ENCODE assay signal across 8 cellular contexts in the genomic region with DNA sequence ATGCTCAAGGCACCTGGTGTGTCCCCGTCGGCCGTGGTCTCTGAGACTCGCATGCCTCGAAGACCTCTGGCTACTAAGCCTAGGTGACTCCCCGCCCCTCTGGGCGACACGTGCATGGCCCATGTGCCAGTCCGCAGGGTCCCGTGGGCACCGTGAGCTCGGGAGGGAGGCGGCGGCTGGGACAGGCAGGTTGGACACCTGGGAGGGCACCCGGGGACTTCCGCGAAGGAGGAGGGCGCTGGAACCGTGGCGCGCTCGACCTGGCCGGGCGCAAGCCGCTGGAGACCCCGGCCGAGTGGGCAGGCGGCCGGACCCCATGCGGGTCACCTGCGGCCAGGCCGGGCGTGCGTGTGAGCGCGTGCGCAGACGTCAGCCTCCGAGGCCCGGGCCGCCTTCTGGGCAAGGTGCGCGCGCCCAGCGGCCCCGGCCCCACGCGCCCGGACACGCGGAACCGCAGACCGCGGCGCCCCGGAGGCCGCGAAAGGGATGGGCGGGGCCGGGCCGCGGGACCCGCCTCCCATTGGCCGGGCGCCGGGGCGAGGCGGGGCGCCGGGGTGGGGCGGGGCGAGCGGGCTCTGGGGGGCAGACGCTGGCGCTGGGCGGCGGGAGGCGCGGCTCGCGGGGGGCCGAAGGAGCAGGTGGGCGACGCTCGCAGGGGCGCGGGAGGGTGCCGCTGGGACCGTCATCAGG. TPM values are rescaled to one million over a fixed set of nuclear protein-coding genes. Genes with fewer than 3 reads are reported as not detected.
DNase-seq lines count a peak whose midpoint lies in the region; ATAC-seq and TF ChIP-seq lines count a peak whose summit lies in the region.

No MANE protein-coding gene starts in this region.

- H3K36me3 Mint-ChIP-seq in GM23338 (ENCODE audit: low read depth) (no peaks in the 10 kb centered on the region), progenitor cell of endocrine pancreas (ENCODE audit: insufficient read depth) (no peaks in the 10 kb centered on the region)
- no peaks in the 10 kb centered on the region for H3K36me3 Mint-ChIP-seq in activated naive CD8-positive, alpha-beta T cell treated with anti-CD3 and anti-CD28 coated beads, Interleukin-2, amount 10 ng/mL, durations not matched to agents 7 days and 5 days

- peaks cover 37% of the 10 kb centered on the region for H3K4me1 Mint-ChIP-seq in GM23338
- H3K4me1 Mint-ChIP-seq in activated naive CD8-positive, alpha-beta T cell treated with anti-CD3 and anti-CD28 coated beads, Interleukin-2, amount 10 ng/mL, durations not matched to agents 7 days and 5 days, result peaks cover 7% of the 10 kb centered on the region
- peaks cover 2% of the 10 kb centered on the region for H3K4me1 Mint-ChIP-seq in progenitor cell of endocrine pancreas (ENCODE audit: low read depth)

- H2AFZ ChIP-seq in GM23338, result peak overlapping the region; percentile 94

- in situ Hi-C loops in SK-MEL-5 (cut with HindIII; ENCODE audit: low pct_unique_long_range_greater_than_20kb, low sequenced_read_pairs), result no loop called here

- H3K27ac ChIP-seq in BLaER1 (peak overlapping the region; percentile 85), GM23338 (ENCODE audit: low read depth) (no peak overlapping the region), left ventricle myocardium inferior (replicated peaks) (peak overlapping the region; percentile 76), upper lobe of left lung (peak overlapping the region in 2 of 4 donors; percentile 39 to 45)

- no peaks in the 10 kb centered on the region for H3K9me2 ChIP-seq in GM23338 (ENCODE audit: insufficient read depth)

- H3K36me3 ChIP-seq in BLaER1 (no peaks in the 10 kb centered on the region), GM23338 (ENCODE audit: insufficient read depth) (no peaks in the 10 kb centered on the region), left ventricle myocardium inferior (no peaks in the 10 kb centered on the region), upper lobe of left lung (no peaks in the 10 kb centered on the region)

- peaks cover 38% of the 10 kb centered on the region for H3K27me3 Mint-ChIP-seq in GM23338 (ENCODE audit: insufficient read depth, low read depth, poor library complexity)
- peaks cover 32% of the 10 kb centered on the region for H3K27me3 Mint-ChIP-seq in activated naive CD8-positive, alpha-beta T cell treated with anti-CD3 and anti-CD28 coated beads, Interleukin-2, amount 10 ng/mL, durations not matched to agents 7 days and 5 days
- H3K27me3 Mint-ChIP-seq in progenitor cell of endocrine pancreas, result peaks cover 61% of the 10 kb centered on the region

- H3K79me2 ChIP-seq in GM23338 (replicated peaks; ENCODE audit: insufficient read depth), result no peaks in the 10 kb centered on the region

- intact Hi-C loops in left ventricle myocardium inferior (cut with micrococcal nuclease), result no loop called here

- H3K4me3 Mint-ChIP-seq in GM23338 (peak overlapping the region; percentile 74), progenitor cell of endocrine pancreas (ENCODE audit: low read depth) (peak overlapping the region; percentile 68)
- peak overlapping the region; percentile 64 for H3K4me3 Mint-ChIP-seq in activated naive CD8-positive, alpha-beta T cell treated with anti-CD3 and anti-CD28 coated beads, Interleukin-2, amount 10 ng/mL, durations not matched to agents 7 days and 5 days

- H4K20me1 ChIP-seq in BLaER1 (peaks cover 16% of the 10 kb centered on the region; the same call in 1 of the 2 replicates), GM23338 (replicated peaks; ENCODE audit: insufficient read depth) (no peaks in the 10 kb centered on the region)

- H3F3A ChIP-seq in GM23338 (replicated peaks; ENCODE audit: low read depth), result peaks cover 14% of the 10 kb centered on the region

- peak overlapping the region; percentile 76 for H3K9ac ChIP-seq in BLaER1

- POLR2A ChIA-PET in activated naive CD8-positive, alpha-beta T cell treated with anti-CD3 and anti-CD28 coated beads, Interleukin-2, amount 10 ng/mL, durations not matched to agents 7 days and 5 days (lab: Charles Lee), result no interaction called here

- no peak for TF ChIP-seq EP300 in upper lobe of left lung (IDR thresholded peaks at IDR 0.05)

- DNase-seq in GM23338 (ENCODE audit: low spot score) (peak; percentile 66), SK-MEL-5 (ENCODE audit: low read depth, low spot score) (peak; percentile 58), left ventricle myocardium inferior (peak; percentile 50), progenitor cell of endocrine pancreas (ENCODE audit: low spot score, unreplicated experiment) (peak; percentile 59), upper lobe of left lung (peak; percentile 27 to 95)
- peak; percentile 86 for DNase-seq in activated naive CD8-positive, alpha-beta T cell treated with anti-CD3 and anti-CD28 coated beads, Interleukin-2, amount 10 ng/mL, durations not matched to agents 7 days and 5 days

- WGBS in upper lobe of left lung, 2 donors, result 4 to 5% methylated on average over 19 to 40 of the region's 89 CpGs

- peaks cover 85% of the 10 kb centered on the region for H3K4me1 ChIP-seq in BLaER1
- peaks cover 8% of the 10 kb centered on the region for H3K4me1 ChIP-seq in GM23338 (ENCODE audit: insufficient read depth)
- H3K4me1 ChIP-seq in left ventricle myocardium inferior, result peaks cover 47% of the 10 kb centered on the region
- peaks cover 17 to 32% (median 26%) of the 10 kb centered on the region in 4 donors for H3K4me1 ChIP-seq in upper lobe of left lung

- TF ChIP-seq POLR2A in upper lobe of left lung (IDR thresholded peaks at IDR 0.05), result no peak

- H3K9me3 ChIP-seq in BLaER1, result no peaks in the 10 kb centered on the region
- H3K9me3 ChIP-seq in left ventricle myocardium inferior (replicated peaks), result no peaks in the 10 kb centered on the region
- no peaks in the 10 kb centered on the region for H3K9me3 ChIP-seq in upper lobe of left lung

- H3K4me2 ChIP-seq in BLaER1 (peak overlapping the region; percentile 100), GM23338 (peak overlapping the region; percentile 89)

- TF ChIP-seq CTCF in GM23338 (conservative IDR thresholded peaks at IDR 0.05; ENCODE audit: low read depth in 2 of 2), result no peak
- no peak for TF ChIP-seq CTCF in left ventricle myocardium inferior (IDR thresholded peaks at IDR 0.05; ENCODE audit: borderline replicate concordance)
- TF ChIP-seq CTCF in progenitor cell of endocrine pancreas (IDR thresholded peaks at IDR 0.05; ENCODE audit: unreplicated experiment), result no peak
- no peak for TF ChIP-seq CTCF in upper lobe of left lung (IDR thresholded peaks at IDR 0.05)

- peaks cover 34% of the 10 kb centered on the region for H3K27me3 ChIP-seq in BLaER1
- H3K27me3 ChIP-seq in GM23338 (ENCODE audit: insufficient read depth), result peaks cover 32% of the 10 kb centered on the region
- peaks cover 24% of the 10 kb centered on the region for H3K27me3 ChIP-seq in left ventricle myocardium inferior (ENCODE audit: low read depth)
- peaks cover 0 to 13% (median 9%) of the 10 kb centered on the region in 4 donors for H3K27me3 ChIP-seq in upper lobe of left lung

- ATAC-seq in GM23338 (peak; percentile 40), upper lobe of left lung (ENCODE audit: low FRiP score in 2 of 2) (peak in 1 of 2 donors; percentile 88), GM21367 (IDR thresholded peaks at IDR 0.05; ENCODE audit: unreplicated experiment) (no peak)
- ATAC-seq in activated naive CD8-positive, alpha-beta T cell treated with anti-CD3 and anti-CD28 coated beads, Interleukin-2, amount 10 ng/mL, durations not matched to agents 7 days and 5 days (ENCODE audit: low read depth), result peak; percentile 85

- H3K9me3 Mint-ChIP-seq in GM23338, result no peaks in the 10 kb centered on the region
- no peaks in the 10 kb centered on the region for H3K9me3 Mint-ChIP-seq in activated naive CD8-positive, alpha-beta T cell treated with anti-CD3 and anti-CD28 coated beads, Interleukin-2, amount 10 ng/mL, durations not matched to agents 7 days and 5 days
- H3K9me3 Mint-ChIP-seq in progenitor cell of endocrine pancreas (ENCODE audit: low read depth), result no peaks in the 10 kb centered on the region

- peak overlapping the region; percentile 71 for H3K4me3 ChIP-seq in BLaER1
- peak overlapping the region; percentile 72 for H3K4me3 ChIP-seq in GM23338
- peak overlapping the region; percentile 71 for H3K4me3 ChIP-seq in left ventricle myocardium inferior
- peak overlapping the region; percentile 39 to 57 (median 47) for H3K4me3 ChIP-seq in upper lobe of left lung

- no peak overlapping the region for H3K27ac Mint-ChIP-seq in GM23338
- H3K27ac Mint-ChIP-seq in activated naive CD8-positive, alpha-beta T cell treated with anti-CD3 and anti-CD28 coated beads, Interleukin-2, amount 10 ng/mL, durations not matched to agents 7 days and 5 days, result no peak overlapping the region
- no peak overlapping the region for H3K27ac Mint-ChIP-seq in progenitor cell of endocrine pancreas

TF ChIP-seq in GM23338, 12 proteins besides CTCF, POLR2A, EP300 and RAD21:
- TF ChIP-seq, protein P1, sequence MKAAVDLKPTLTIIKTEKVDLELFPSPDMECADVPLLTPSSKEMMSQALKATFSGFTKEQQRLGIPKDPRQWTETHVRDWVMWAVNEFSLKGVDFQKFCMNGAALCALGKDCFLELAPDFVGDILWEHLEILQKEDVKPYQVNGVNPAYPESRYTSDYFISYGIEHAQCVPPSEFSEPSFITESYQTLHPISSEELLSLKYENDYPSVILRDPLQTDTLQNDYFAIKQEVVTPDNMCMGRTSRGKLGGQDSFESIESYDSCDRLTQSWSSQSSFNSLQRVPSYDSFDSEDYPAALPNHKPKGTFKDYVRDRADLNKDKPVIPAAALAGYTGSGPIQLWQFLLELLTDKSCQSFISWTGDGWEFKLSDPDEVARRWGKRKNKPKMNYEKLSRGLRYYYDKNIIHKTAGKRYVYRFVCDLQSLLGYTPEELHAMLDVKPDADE (IDR thresholded peaks at IDR 0.05), result no peak
- TF ChIP-seq POLR2AphosphoS5 (IDR thresholded peaks at IDR 0.05; ENCODE audit: low read depth), result peak; percentile 28; the same call in 1 of the 2 replicates
TF ChIP-seq in GM23338: peak in this region for 1.

RNA-seq across cellular contexts. Expression of gene RASD2, which starts 0.6 kb away (rescaled TPM):
- total RNA-seq in GM23338 (2014; rRNA removed; shearing (Covaris generic)), result 3.2 and 3.6 TPM in 2 replicates
- 1.2 and 1.5 TPM in 2 replicates for polyA plus RNA-seq in GM23338 (2016; fragmentation: Nextera tagmentation; extraction: Ambion mirVana)
- total RNA-seq in SK-MEL-5 (2014; rRNA removed; shearing (Covaris generic)), result 0.37 TPM in 2 replicates
- 1.6 and 2.3 TPM in 2 replicates for polyA plus RNA-seq in SK-MEL-5 (2015; cell fraction: cytosol; rRNA removed)
- polyA plus RNA-seq in SK-MEL-5 (2015; cell fraction: nucleus; rRNA removed), result 1.1 and 2.0 TPM in 2 replicates
- not detected for total RNA-seq in activated naive CD8-positive, alpha-beta T cell treated with anti-CD3 and anti-CD28 coated beads, Interleukin-2, amount 10 ng/mL, durations not matched to agents 7 days and 5 days
- total RNA-seq in left ventricle myocardium inferior (5.0 TPM), progenitor cell of endocrine pancreas (0.07 TPM in 1 of 2 replicates, not detected in the other), upper lobe of left lung (1 to 10 TPM in 4 of 6 donors, under 1 TPM in 2; 0.49 to 4.2 (median 1.7) TPM)
